In genomic region chr16:970379-970765, GRCh38 we compare ENCODE assay signal across 7 cellular contexts. TPM values are rescaled to one million over a fixed set of nuclear protein-coding genes. Genes with fewer than 3 reads are reported as not detected.
DNase-seq lines count a peak whose midpoint lies in the region; ATAC-seq, FAIRE-seq and TF ChIP-seq lines count a peak whose summit lies in the region.

No MANE protein-coding gene starts in this region.

- POLR2A ChIA-PET in endothelial cell of umbilical vein (lab: Charles Lee) = no interaction called here

- no TSS peak for BruUV-seq in endothelial cell of umbilical vein (replicated peaks; lab: Mats Ljungman, UMichigan)

- H3K9me3 ChIP-seq in MG63 (peaks cover 13% of the 10 kb centered on the region), endothelial cell of umbilical vein (replicated peaks; ENCODE audit: control insufficient read depth, insufficient read depth, low read length) (no peaks in the 10 kb centered on the region), neural cell (ENCODE audit: low read length) (no peaks in the 10 kb centered on the region)

- H3K36me3 ChIP-seq in MG63 (peaks cover 34% of the 10 kb centered on the region), endothelial cell of umbilical vein (ENCODE audit: control insufficient read depth in 2 of 2, extremely low read depth in 1 of 2, insufficient read depth in 2 of 2, low read length in 2 of 2) (no peaks in the 10 kb centered on the region), neural cell (ENCODE audit: insufficient read depth, low read length) (no peaks in the 10 kb centered on the region)

- TF ChIP-seq RAD21 in neural cell (conservative IDR thresholded peaks at IDR 0.05) = no peak

- ATAC-seq in GM21515 (IDR thresholded peaks at IDR 0.05; ENCODE audit: unreplicated experiment) = peak; percentile 22

- H3K4me2 ChIP-seq in endothelial cell of umbilical vein (ENCODE audit: insufficient read depth, low read length) = peak overlapping the region; percentile 38
- H3K4me2 ChIP-seq in neural cell (ENCODE audit: low read length) = peak overlapping the region; percentile 55

- no peaks in the 10 kb centered on the region for H3K79me2 ChIP-seq in endothelial cell of umbilical vein (ENCODE audit: control insufficient read depth, insufficient read depth, low read length)
- peaks cover 3% of the 10 kb centered on the region for H3K79me2 ChIP-seq in neural cell (replicated peaks; ENCODE audit: insufficient read depth, low read length)

- TF ChIP-seq POLR2A in endothelial cell of umbilical vein (IDR thresholded peaks at IDR 0.05; ENCODE audit: low read depth, low read length) (no peak), GM12891 (IDR thresholded peaks at IDR 0.05; ENCODE audit: low read depth, low read length) (no peak)

- peak overlapping the region; percentile 93 for H3K4me3 ChIP-seq in MG63
- H3K4me3 ChIP-seq in endothelial cell of umbilical vein (replicated peaks in 1 of 3; ENCODE audit: insufficient read depth in 1 of 3, low read depth in 1 of 3, low read length in 3 of 3) = peak overlapping the region; percentile 64 to 97 (median 68)
- H3K4me3 ChIP-seq in neural cell (ENCODE audit: low read length) = peak overlapping the region; percentile 93

- CTCF ChIA-PET in endothelial cell of umbilical vein (lab: Charles Lee) = interaction anchor here (0.9 kb wide), 1 partner anchor 25 kb away, joined by 3 read pairs; no protein-coding TSS in a partner anchor

- no peak for TF ChIP-seq CTCF in endothelial cell of umbilical vein (IDR thresholded peaks at IDR 0.05; ENCODE audit: extremely low read depth in 1 of 2, insufficient read depth in 1 of 2, low read depth in 1 of 2, low read length in 2 of 2)
- TF ChIP-seq CTCF in neural cell (IDR thresholded peaks at IDR 0.05; ENCODE audit: poor library complexity, severe bottlenecking) = no peak

- peak overlapping the region; percentile 85 for H3K9ac ChIP-seq in endothelial cell of umbilical vein (replicated peaks; ENCODE audit: extremely low read depth, insufficient read depth, low read length)
- H3K9ac ChIP-seq in neural cell (ENCODE audit: low read length) = peak overlapping the region; percentile 77

- H3K9me2 ChIP-seq in neural cell (ENCODE audit: insufficient read depth, low read length) = no peaks in the 10 kb centered on the region

- H3K27ac ChIP-seq in endothelial cell of umbilical vein (ENCODE audit: insufficient read depth, low read depth, low read length) (peak overlapping the region; percentile 59), neural cell (ENCODE audit: low read length) (no peak overlapping the region)

- peaks cover 4% of the 10 kb centered on the region for H3F3A ChIP-seq in neural cell (ENCODE audit: insufficient read depth, low read length, poor library complexity, severe bottlenecking)

- dilution Hi-C loops in endothelial cell of umbilical vein (cut with MboI; ENCODE audit: extremely low pct_ligation_motif_present, low sequenced_read_pairs) = no loop called here

- TF ChIP-seq EP300 in neural cell (conservative IDR thresholded peaks at IDR 0.05; ENCODE audit: poor library complexity, severe bottlenecking) = no peak

- H3K27me3 ChIP-seq in MG63 = peaks cover 7% of the 10 kb centered on the region; the same call in 1 of the 2 replicates
- no peaks in the 10 kb centered on the region for H3K27me3 ChIP-seq in endothelial cell of umbilical vein (ENCODE audit: control insufficient read depth in 2 of 2, insufficient read depth in 2 of 2, low read length in 2 of 2)
- H3K27me3 ChIP-seq in neural cell (ENCODE audit: insufficient read depth, low read depth, low read length) = no peaks in the 10 kb centered on the region

- H4K20me1 ChIP-seq in endothelial cell of umbilical vein (replicated peaks; ENCODE audit: control insufficient read depth, extremely low read depth, insufficient read depth, low read length) (no peaks in the 10 kb centered on the region), neural cell (ENCODE audit: insufficient read depth) (peaks cover 5% of the 10 kb centered on the region)

- H2AFZ ChIP-seq in endothelial cell of umbilical vein (ENCODE audit: low read depth, low read length) = peak overlapping the region; percentile 94
- H2AFZ ChIP-seq in neural cell (ENCODE audit: low read depth, low read length) = peak overlapping the region; percentile 83

- FAIRE-seq in endothelial cell of umbilical vein (lab: Jason Lieb, UNC) (no peak), GM12891 (lab: Jason Lieb, UNC) (no peak)

- H3K9me1 ChIP-seq in endothelial cell of umbilical vein (replicated peaks; ENCODE audit: control insufficient read depth, extremely low read depth, insufficient read depth, low read length) = no peaks in the 10 kb centered on the region

- peaks cover 7% of the 10 kb centered on the region for H3K4me1 ChIP-seq in endothelial cell of umbilical vein (ENCODE audit: control insufficient read depth, extremely low read depth, insufficient read depth, low read length)

- intact Hi-C loops in endothelial cell of umbilical vein (cut with micrococcal nuclease) = no loop called here

- DNase-seq in MG63 (no peak), endothelial cell of umbilical vein (ENCODE audit: low read depth, low spot score) (no peak), GM12891 (ENCODE audit: insufficient read length, low spot score) (no peak)
- DNase-seq in activated CD4-positive, CD25-positive, alpha-beta regulatory T cell treated with anti-CD3 and anti-CD28 coated beads, Interleukin-2, amount 50 U/mL, for 72 hours = no peak
- no peak for DNase-seq in activated CD4-positive, alpha-beta T cell treated with anti-CD3 and anti-CD28 coated beads for 4 hours

TF ChIP-seq in endothelial cell of umbilical vein, 7 proteins besides CTCF, POLR2A, EP300 and RAD21 (continues in another document):
- TF ChIP-seq EZH2 (IDR thresholded peaks at IDR 0.05; ENCODE audit: borderline replicate concordance, low read depth, low read length, severe bottlenecking) (no peak), MYC (IDR thresholded peaks at IDR 0.05; ENCODE audit: low read depth, low read length) (no peak), FOS (IDR thresholded peaks at IDR 0.05; ENCODE audit: borderline replicate concordance, insufficient read depth, low read length) (no peak), GATA2 (IDR thresholded peaks at IDR 0.05; ENCODE audit: insufficient read depth, insufficient read length, low read depth, low read length) (no peak)
- TF ChIP-seq, protein P1, sequence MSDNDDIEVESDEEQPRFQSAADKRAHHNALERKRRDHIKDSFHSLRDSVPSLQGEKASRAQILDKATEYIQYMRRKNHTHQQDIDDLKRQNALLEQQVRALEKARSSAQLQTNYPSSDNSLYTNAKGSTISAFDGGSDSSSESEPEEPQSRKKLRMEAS (IDR thresholded peaks at IDR 0.05; ENCODE audit: insufficient read depth, insufficient read length) = no peak

TF ChIP-seq in neural cell, 6 proteins besides CTCF, POLR2A, EP300 and RAD21:
- no peak for TF ChIP-seq POLR2AphosphoS5 (IDR thresholded peaks at IDR 0.05)
- TF ChIP-seq TAF1 (IDR thresholded peaks at IDR 0.05; ENCODE audit: low read depth) = no peak
- TF ChIP-seq SMC3 (conservative IDR thresholded peaks at IDR 0.05; ENCODE audit: poor library complexity) = peak; percentile 5

TF ChIP-seq in GM12891, 5 proteins besides CTCF, POLR2A, EP300 and RAD21:
- TF ChIP-seq SPI1 (IDR thresholded peaks at IDR 0.05; ENCODE audit: low read depth, low read length) (no peak), PAX5 (IDR thresholded peaks at IDR 0.05; ENCODE audit: insufficient read depth, low read length, severe bottlenecking) (no peak), POU2F2 (IDR thresholded peaks at IDR 0.05; ENCODE audit: low read depth, low read length) (no peak), TAF1 (IDR thresholded peaks at IDR 0.05; ENCODE audit: low read depth, low read length) (no peak), POLR2AphosphoS5 (IDR thresholded peaks at IDR 0.05; ENCODE audit: low read depth, low read length) (no peak)

RNA-seq across cellular contexts. Expression of gene LMF1, which starts 0.4 kb away (rescaled TPM):
- 8.8 and 11.1 TPM in 2 replicates for total RNA-seq in MG63 (2014; rRNA removed; shearing (Covaris generic); ENCODE audit: low replicate concordance)
- total RNA-seq in endothelial cell of umbilical vein = 12.5 and 17.8 TPM in 2 replicates
- 14.3 and 17.8 TPM in 2 replicates for polyA plus RNA-seq in endothelial cell of umbilical vein
- 6.7 and 7.5 TPM in 2 replicates for polyA plus RNA-seq in endothelial cell of umbilical vein (2011; cell fraction: cytosol; rRNA removed)
- 17.8 and 26.6 TPM in 2 replicates for polyA plus RNA-seq in endothelial cell of umbilical vein (2011; cell fraction: nucleus; rRNA removed)
- 15.8 and 23.9 TPM in 2 replicates for polyA plus RNA-seq in endothelial cell of umbilical vein (2012)
- 30.9 and 34.6 TPM in 2 replicates for polyA minus RNA-seq in endothelial cell of umbilical vein
- 13.3 TPM for polyA minus RNA-seq in endothelial cell of umbilical vein (2011; cell fraction: cytosol; rRNA and poly(A)+ RNA removed)
- 16.7 and 20.3 TPM in 2 replicates for polyA minus RNA-seq in endothelial cell of umbilical vein (2011; cell fraction: nucleus; rRNA and poly(A)+ RNA removed)
- 9.2 and 16.2 TPM in 2 replicates for polyA plus RNA-seq in neural cell
- polyA minus RNA-seq in neural cell = 10.0 and 14.1 TPM in 2 replicates
- polyA plus RNA-seq in GM12891 (2012; ENCODE audit: low read depth, missing spikeins) = 3.6 TPM

RNA-seq across cellular contexts. Expression of gene SOX8, which starts 11.2 kb away (rescaled TPM):
- total RNA-seq in MG63 (2014; rRNA removed; shearing (Covaris generic); ENCODE audit: low replicate concordance) = 0.25 TPM in 1 of 2 replicates, not detected in the other
- 0.42 and 0.53 TPM in 2 replicates for total RNA-seq in endothelial cell of umbilical vein
- polyA plus RNA-seq in endothelial cell of umbilical vein (0.52 and 0.72 TPM in 2 replicates), neural cell (3.9 and 4.6 TPM in 2 replicates)
- polyA plus RNA-seq in endothelial cell of umbilical vein (2011; cell fraction: cytosol; rRNA removed) = 0.35 and 0.37 TPM in 2 replicates
- 3.1 and 3.3 TPM in 2 replicates for polyA plus RNA-seq in endothelial cell of umbilical vein (2011; cell fraction: nucleus; rRNA removed)
- 0.29 and 0.45 TPM in 2 replicates for polyA plus RNA-seq in endothelial cell of umbilical vein (2012)
- polyA minus RNA-seq in endothelial cell of umbilical vein (0.17 and 0.25 TPM in 2 replicates), neural cell (4.1 and 4.3 TPM in 2 replicates)
- polyA minus RNA-seq in endothelial cell of umbilical vein (2011; cell fraction: cytosol; rRNA and poly(A)+ RNA removed) = not detected
- 0.24 and 0.53 TPM in 2 replicates for polyA minus RNA-seq in endothelial cell of umbilical vein (2011; cell fraction: nucleus; rRNA and poly(A)+ RNA removed)
- 0.06 TPM for polyA plus RNA-seq in GM12891 (2012; ENCODE audit: low read depth, missing spikeins)
